8 cellular contexts compared by ENCODE assay signal in the genomic region with DNA sequence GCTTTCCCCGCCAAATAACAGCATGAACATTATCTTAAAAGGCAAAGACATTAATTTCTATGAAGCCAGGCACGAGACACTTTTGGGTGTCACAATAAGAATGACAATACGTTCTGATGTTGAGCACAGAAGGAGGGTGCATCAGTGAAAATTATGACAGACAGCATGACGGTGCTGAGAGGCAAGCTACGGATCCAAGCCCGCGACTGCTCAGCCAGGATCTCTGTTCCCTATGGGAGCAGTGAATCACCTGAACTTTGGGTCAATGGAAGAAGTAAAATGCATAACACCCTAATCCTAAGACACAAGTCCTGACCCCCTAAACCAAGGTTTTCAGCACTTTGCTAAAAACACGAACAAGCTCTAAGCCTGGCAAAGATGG. TPM values are rescaled to one million over a fixed set of nuclear protein-coding genes. Genes with fewer than 3 reads are reported as not detected.
DNase-seq lines count a peak whose midpoint lies in the region; ATAC-seq, FAIRE-seq and TF ChIP-seq lines count a peak whose summit lies in the region.

No MANE protein-coding gene starts in this region.

- FAIRE-seq in K562 (lab: Jason Lieb, UNC), result no peak

- peak overlapping the region; percentile 98 to 100; a peak in 3 of 4 replicates for H3K9ac ChIP-seq in K562 (ENCODE audit: insufficient read depth in 1 of 2, low read depth in 2 of 2, low read length in 2 of 2)

- H3K4me1 ChIP-seq in heart left ventricle, result peaks cover 0 to 68% (median 18%) of the 10 kb centered on the region in 12 donors
- peaks cover 21 to 22% of the 10 kb centered on the region in 2 experiments; a peak in 4 of 5 replicates for H3K4me1 ChIP-seq in K562 (replicated peaks in 1 of 2; ENCODE audit: control insufficient read depth in 2 of 2, insufficient read depth in 2 of 2, low read length in 2 of 2)
- H3K4me1 ChIP-seq in lung (ENCODE audit: control insufficient read depth in 2 of 2, insufficient read depth in 2 of 2, low read length in 2 of 2), result peaks cover 4 to 6% of the 10 kb centered on the region in 2 donors
- H3K4me1 ChIP-seq in upper lobe of right lung, result peaks cover 33% of the 10 kb centered on the region

- H3K36me3 ChIP-seq in heart left ventricle (peaks cover 0 to 35% (median under 1%) of the 10 kb centered on the region in 9 donors), K562 (ENCODE audit: control insufficient read depth, insufficient read depth, low read length) (peaks cover 28% of the 10 kb centered on the region), lung (ENCODE audit: control insufficient read depth in 2 of 2, insufficient read depth in 2 of 2, low read length in 2 of 2) (peaks cover 0 to 1% of the 10 kb centered on the region in 2 donors), upper lobe of right lung (peaks cover 7% of the 10 kb centered on the region)

- no peak for TF ChIP-seq RAD21 in K562 (CRISPR knock-in tag; conservative IDR thresholded peaks at IDR 0.05 in 1 of 2, IDR thresholded peaks at IDR 0.05 in 1 of 2)

- intact Hi-C loops in heart left ventricle (cut with DNase I), result loop anchor here in 9 of 10 donors (5.0 to 10.0 kb wide), 8 partner anchors 68 to 393 kb away; partner anchors contain the start of genes SLC25A29 (in 7 of the 9) and YY1 (in 2 of the 9)
- intact Hi-C loops in Right ventricle myocardium superior (cut with DNase I), result loop anchor here (10.0 kb wide), 1 partner anchor 90 kb away; no protein-coding TSS in a partner anchor
- intact Hi-C loops in K562 (cut with micrococcal nuclease), result loop anchor here (1.0 to 10.0 kb wide), 4 partner anchors 25 to 390 kb away; partner anchors contain the start of gene SLC25A29
- intact Hi-C loops in upper lobe of right lung (cut with DNase I), result no loop called here

- ATAC-seq in heart left ventricle (no peak), Right ventricle myocardium superior (ENCODE audit: poor library complexity) (no peak), K562 (no peak), lung (ENCODE audit: insufficient read depth, low FRiP score) (no peak), upper lobe of right lung (no peak), GM21381 (IDR thresholded peaks at IDR 0.05; ENCODE audit: unreplicated experiment) (no peak)

- no peak overlapping the region for H2AFZ ChIP-seq in K562 (ENCODE audit: low read depth, low read length)

- POLR2A ChIA-PET in K562 (lab: Yijun Ruan, JAX), result interaction anchor here (0.5 to 2.1 kb wide), 23 partner anchors 9 to 908 kb away, joined by 3 to 14 read pairs (median 4); no protein-coding TSS in a partner anchor

- no peak for TF ChIP-seq EP300 in K562 (IDR thresholded peaks at IDR 0.05; ENCODE audit: low read length)

- TF ChIP-seq POLR2A in heart left ventricle (IDR thresholded peaks at IDR 0.05) (no peak), K562 (conservative IDR thresholded peaks at IDR 0.05) (no peak)

- BruUV-seq in K562 (replicated peaks; lab: Mats Ljungman, UMichigan), result TSS peak; percentile 56

- no peaks in the 10 kb centered on the region for H3K9me1 ChIP-seq in K562 (ENCODE audit: control insufficient read depth, insufficient read depth, low read length)

- in situ Hi-C loops in K562 (cut with MboI), result no loop called here

- H3K9me3 ChIP-seq in heart left ventricle (no peaks in the 10 kb centered on the region), K562 (replicated peaks; ENCODE audit: control insufficient read depth, insufficient read depth, low read depth, low read length) (no peaks in the 10 kb centered on the region), lung (ENCODE audit: control insufficient read depth in 2 of 2, insufficient read depth in 1 of 2, low read length in 1 of 2) (no peaks in the 10 kb centered on the region), upper lobe of right lung (no peaks in the 10 kb centered on the region)

- CTCF ChIA-PET in K562 (lab: Yijun Ruan, JAX; ENCODE audit: low intra/inter-chr PET ratio), result interaction anchor here (0.6 kb wide), 1 partner anchor 581 kb away, joined by 6 read pairs; the partner anchor contains the start of gene EML1

- no peak for TF ChIP-seq CTCF in heart left ventricle (IDR thresholded peaks at IDR 0.05)
- no peak for TF ChIP-seq CTCF in K562 (IDR thresholded peaks at IDR 0.05 in 2 of 3, conservative IDR thresholded peaks at IDR 0.05 in 1 of 3; ENCODE audit: insufficient read depth in 2 of 3, low read depth in 1 of 3, low read length in 3 of 3)
- TF ChIP-seq CTCF in lung (IDR thresholded peaks at IDR 0.05; ENCODE audit: control extremely low read depth, extremely low read depth), result no peak
- no peak for TF ChIP-seq CTCF in upper lobe of right lung (IDR thresholded peaks at IDR 0.05)

- DNase-seq in heart left ventricle (no peak), Right ventricle myocardium superior (no peak), K562 (ENCODE audit: extremely low read depth in 1 of 4, low spot score in 3 of 4) (peak in 1 of 4 experiments; percentile 17), lung (ENCODE audit: low spot score) (no peak), upper lobe of right lung (no peak), NK-92 (lab: John Stamatoyannopoulos, UW; ENCODE audit: unreplicated experiment) (no peak)
- DNase-seq in activated CD4-positive, alpha-beta T cell treated with anti-CD3 and anti-CD28 coated beads for 48 hours, result no peak

- H3K27ac ChIP-seq in heart left ventricle (peak overlapping the region; percentile 85 to 98 (median 94)), K562 (ENCODE audit: extremely low read depth, low read depth, low read length) (peak overlapping the region; percentile 100), lung (ENCODE audit: low read depth in 1 of 2, low read length in 1 of 2) (peak overlapping the region; percentile 96 to 97), upper lobe of right lung (peak overlapping the region; percentile 97)

- WGBS in heart left ventricle, 4 donors, result 57 to 72% (median 63%) methylated on average over 8 of the region's 8 CpGs
- WGBS in K562 (ENCODE audit: insufficient coverage, low coverage, missing lambda C conversion rate), result 0% methylated on average over 8 of the region's 8 CpGs
- WGBS in lung, 2 donors, result 49 to 55% methylated on average over 8 of the region's 8 CpGs

- H3K79me2 ChIP-seq in K562 (ENCODE audit: control insufficient read depth, insufficient read depth, low read length), result peaks cover 74% of the 10 kb centered on the region

- 0 out of 2 replicates have a peak, but pooled peaks cover 3% of the 10 kb centered on the region for H4K20me1 ChIP-seq in K562 (replicated peaks; ENCODE audit: control insufficient read depth, insufficient read depth, low read length)

- peak overlapping the region; percentile 97 for H3K4me2 ChIP-seq in K562 (ENCODE audit: insufficient read depth, low read length)

- H3K4me3 ChIP-seq in heart left ventricle (peak overlapping the region; percentile 61 to 94 (median 76)), K562 (peak overlapping the region; percentile 81), lung (peak overlapping the region; percentile 58), upper lobe of right lung (peak overlapping the region; percentile 84)

- H3K27me3 ChIP-seq in heart left ventricle, result no peaks in the 10 kb centered on the region
- H3K27me3 ChIP-seq in K562 (ENCODE audit: control insufficient read depth in 2 of 2, insufficient read depth in 2 of 2, low read length in 2 of 2), result no peaks in the 10 kb centered on the region
- no peaks in the 10 kb centered on the region for H3K27me3 ChIP-seq in lung (ENCODE audit: control insufficient read depth, insufficient read depth)
- no peaks in the 10 kb centered on the region for H3K27me3 ChIP-seq in upper lobe of right lung

RNA-seq across cellular contexts. Expression of gene WDR25, which starts 1.4 kb away (rescaled TPM):
- total RNA-seq in heart left ventricle, result 10 to 100 TPM in 1 of 9 donors, 1 to 10 TPM in 8; 4.0 to 10.2 (median 6.1) TPM
- polyA plus RNA-seq in heart left ventricle, result 1 to 10 TPM; 4.7 to 7.4 TPM
- 3.9 TPM for total RNA-seq in Right ventricle myocardium superior
- 10.4 and 15.9 TPM in 2 replicates for total RNA-seq in K562 (2011; cell fraction: chromatin; rRNA removed; ENCODE audit: low replicate concordance)
- total RNA-seq in K562 (2011; cell fraction: nucleolus; rRNA removed), result 11.0 and 11.7 TPM in 2 replicates
- total RNA-seq in K562 (2011; cell fraction: nucleoplasm; rRNA removed), result 8.4 and 11.8 TPM in 2 replicates
- total RNA-seq in K562 (2014; rRNA removed), result 11.2 TPM in 2 replicates
- 4.1 and 4.2 TPM in 2 replicates for total RNA-seq in K562 (2014; rRNA removed; fragmentation: Illumina TruSeq; extraction: Trizol)
- total RNA-seq in K562 (2015; rRNA removed; fragmentation: Illumina TruSeq; extraction: Trizol), result 6.3 and 6.7 TPM in 2 replicates
- total RNA-seq in K562 (2021), result 8.0 and 8.4 TPM in 2 replicates
- polyA plus RNA-seq in K562 (2011; rRNA removed), result 6.3 and 7.0 TPM in 2 replicates
- polyA plus RNA-seq in K562 (2011; cell fraction: cytosol; rRNA removed), result 8.2 and 14.0 TPM in 2 replicates
- 4.9 and 5.8 TPM in 2 replicates for polyA plus RNA-seq in K562 (2011; cell fraction: nucleus; rRNA removed)
- 5.4 and 13.7 TPM in 2 replicates for polyA plus RNA-seq in K562 (2012)
- polyA plus RNA-seq in K562 (2014; fragmentation: Illumina TruSeq; extraction: Trizol), result 7.6 and 7.7 TPM in 2 replicates
- polyA plus RNA-seq in K562 (2014; fragmentation: Nextera tagmentation; extraction: Ambion mirVana), result 1 to 10 TPM in 1 of 2 experiments, under 1 TPM in 1; 0.42 to 1.2 TPM
- 7.8 and 8.9 TPM in 2 replicates for polyA plus RNA-seq in K562 (2014; rRNA removed)
- 5.4 and 6.8 TPM in 2 replicates for polyA minus RNA-seq in K562 (2011; rRNA and poly(A)+ RNA removed)
- polyA minus RNA-seq in K562 (2011; cell fraction: cytosol; rRNA and poly(A)+ RNA removed), result 3.7 and 4.5 TPM in 2 replicates
- 7.9 and 11.1 TPM in 2 replicates for polyA minus RNA-seq in K562 (2011; cell fraction: nucleus; rRNA and poly(A)+ RNA removed)
- 10 to 100 TPM; 12.1 to 12.6 TPM for total RNA-seq in lung
- polyA plus RNA-seq in lung, result 1 to 10 TPM; 6.1 to 7.7 TPM
- total RNA-seq in upper lobe of right lung, result 7.9 TPM

RNA-seq across cellular contexts. Expression of gene SLC25A47, which starts 51.7 kb away (rescaled TPM):
- total RNA-seq in heart left ventricle (not detected), Right ventricle myocardium superior (not detected), K562 (2014; rRNA removed) (0.23 and 0.24 TPM in 2 replicates), K562 (2014; rRNA removed; fragmentation: Illumina TruSeq; extraction: Trizol) (not detected in 2 replicates), K562 (2015; rRNA removed; fragmentation: Illumina TruSeq; extraction: Trizol) (0.22 TPM in 1 of 2 replicates, not detected in the other), K562 (2021) (0.09 and 0.25 TPM in 2 replicates), lung (under 1 TPM in 1 of 2 donors, not detected in 1; 0.12 TPM), upper lobe of right lung (not detected)
- polyA plus RNA-seq in heart left ventricle (not detected), K562 (2011; rRNA removed) (not detected in 2 replicates), K562 (2014; fragmentation: Illumina TruSeq; extraction: Trizol) (not detected in 2 replicates), K562 (2014; fragmentation: Nextera tagmentation; extraction: Ambion mirVana) (not detected), K562 (2014; rRNA removed) (not detected in 2 replicates), lung (under 1 TPM; 0.02 to 0.06 TPM)
- total RNA-seq in K562 (2011; cell fraction: chromatin; rRNA removed; ENCODE audit: low replicate concordance), result not detected in 2 replicates
- not detected in 2 replicates for total RNA-seq in K562 (2011; cell fraction: nucleolus; rRNA removed)
- total RNA-seq in K562 (2011; cell fraction: nucleoplasm; rRNA removed), result not detected in 2 replicates
- not detected in 2 replicates for polyA plus RNA-seq in K562 (2011; cell fraction: cytosol; rRNA removed)
- not detected in 2 replicates for polyA plus RNA-seq in K562 (2011; cell fraction: nucleus; rRNA removed)
- polyA plus RNA-seq in K562 (2012), result 0.06 TPM in 1 of 2 replicates, not detected in the other
- not detected in 2 replicates for polyA minus RNA-seq in K562 (2011; rRNA and poly(A)+ RNA removed)
- polyA minus RNA-seq in K562 (2011; cell fraction: cytosol; rRNA and poly(A)+ RNA removed), result not detected in 2 replicates
- not detected in 2 replicates for polyA minus RNA-seq in K562 (2011; cell fraction: nucleus; rRNA and poly(A)+ RNA removed)
